14 cellular contexts compared by ENCODE assay signal in genomic region chr13:110652231-110652730, GRCh38.
"Had no signal": no experiment of that assay in that cellular context is flagged by ENCODE, and none has a peak within 500 bp of the region (broad histone marks: within the 10 kb centered on the region; RNA-seq: fewer than 3 reads in every experiment).

No MANE protein-coding gene starts in this region.

- H3K27me3 ChIP-seq: testis, upper lobe of right lung had no signal

- DNase-seq: activated CD4-positive, alpha-beta memory T cell treated with anti-CD3 and anti-CD28 coated beads for 36 hours; activated CD8-positive, alpha-beta memory T cell treated with anti-CD3 and anti-CD28 coated beads, Interleukin-2, amount 50 U/mL, for 4 hours; activated naive CD4-positive, alpha-beta T cell treated with anti-CD3 and anti-CD28 coated beads, Interleukin-2, amount 10 ng/mL, durations not matched to agents 7 days and 5 days; caudate nucleus; erythroblast; mucosa of descending colon; stimulated activated CD4-positive, alpha-beta T cell treated with anti-CD3 and anti-CD28 coated beads, Interleukin-2, amount 100 ng/mL, for 48 hours; stimulated activated CD8-positive, alpha-beta memory T cell treated with anti-CD3 and anti-CD28 coated beads, Interleukin-4, amount 100 ng/mL, for 48 hours; stimulated activated naive CD8-positive, alpha-beta T cell treated with anti-CD3 and anti-CD28 coated beads, Interleukin-15, amount 100 ng/mL, for 72 hours; SW 1271; testis; upper lobe of right lung had no signal

- H3K4me3 ChIP-seq: mucosa of descending colon, testis, upper lobe of right lung had no signal

- H3K4me1 ChIP-seq: upper lobe of right lung had no signal

- H3K4me3 Mint-ChIP-seq: activated CD4-positive, alpha-beta memory T cell treated with anti-CD3 and anti-CD28 coated beads for 36 hours; activated naive CD4-positive, alpha-beta T cell treated with anti-CD3 and anti-CD28 coated beads, Interleukin-2, amount 10 ng/mL, durations not matched to agents 7 days and 5 days; dendritic cell treated with granulocyte-macrophage colony-stimulating factor and Interleukin-4, amounts not matched to agents 40 ng/mL and 50 ng/mL, for 4 days; natural killer cell treated with Interleukin-12 subunit alpha and Interleukin-12 subunit beta and Interleukin-15 and Interleukin-18, amount 100 ng/mL, for 72 hours; stimulated activated naive CD8-positive, alpha-beta T cell treated with anti-CD3 and anti-CD28 coated beads, Interleukin-15, amount 100 ng/mL, for 72 hours had no signal

- H3K27me3 Mint-ChIP-seq: activated CD4-positive, alpha-beta memory T cell treated with anti-CD3 and anti-CD28 coated beads for 36 hours; activated naive CD4-positive, alpha-beta T cell treated with anti-CD3 and anti-CD28 coated beads, Interleukin-2, amount 10 ng/mL, durations not matched to agents 7 days and 5 days; dendritic cell treated with granulocyte-macrophage colony-stimulating factor and Interleukin-4, amounts not matched to agents 40 ng/mL and 50 ng/mL, for 4 days; natural killer cell treated with Interleukin-12 subunit alpha and Interleukin-12 subunit beta and Interleukin-15 and Interleukin-18, amount 100 ng/mL, for 72 hours; stimulated activated naive CD8-positive, alpha-beta T cell treated with anti-CD3 and anti-CD28 coated beads, Interleukin-15, amount 100 ng/mL, for 72 hours had no signal

- H3K27ac Mint-ChIP-seq: activated CD4-positive, alpha-beta memory T cell treated with anti-CD3 and anti-CD28 coated beads for 36 hours; activated naive CD4-positive, alpha-beta T cell treated with anti-CD3 and anti-CD28 coated beads, Interleukin-2, amount 10 ng/mL, durations not matched to agents 7 days and 5 days; dendritic cell treated with granulocyte-macrophage colony-stimulating factor and Interleukin-4, amounts not matched to agents 40 ng/mL and 50 ng/mL, for 4 days; natural killer cell treated with Interleukin-12 subunit alpha and Interleukin-12 subunit beta and Interleukin-15 and Interleukin-18, amount 100 ng/mL, for 72 hours had no signal

- H3K27ac ChIP-seq: testis, upper lobe of right lung had no signal

- ATAC-seq: mucosa of descending colon; natural killer cell treated with Interleukin-12 subunit alpha and Interleukin-12 subunit beta and Interleukin-15 and Interleukin-18, amount 100 ng/mL, for 72 hours; stimulated activated naive CD8-positive, alpha-beta T cell treated with anti-CD3 and anti-CD28 coated beads, Interleukin-15, amount 100 ng/mL, for 72 hours; upper lobe of right lung had no signal

- H3K36me3 Mint-ChIP-seq: natural killer cell treated with Interleukin-12 subunit alpha and Interleukin-12 subunit beta and Interleukin-15 and Interleukin-18, amount 100 ng/mL, for 72 hours had no signal

- H3K9me3 ChIP-seq: mucosa of descending colon, testis, upper lobe of right lung had no signal

- H3K9me3 Mint-ChIP-seq: activated CD4-positive, alpha-beta memory T cell treated with anti-CD3 and anti-CD28 coated beads for 36 hours; activated naive CD4-positive, alpha-beta T cell treated with anti-CD3 and anti-CD28 coated beads, Interleukin-2, amount 10 ng/mL, durations not matched to agents 7 days and 5 days; dendritic cell treated with granulocyte-macrophage colony-stimulating factor and Interleukin-4, amounts not matched to agents 40 ng/mL and 50 ng/mL, for 4 days; natural killer cell treated with Interleukin-12 subunit alpha and Interleukin-12 subunit beta and Interleukin-15 and Interleukin-18, amount 100 ng/mL, for 72 hours; stimulated activated naive CD8-positive, alpha-beta T cell treated with anti-CD3 and anti-CD28 coated beads, Interleukin-15, amount 100 ng/mL, for 72 hours had no signal
